ENCODE assay signal across 25 cellular contexts in genomic region chr3:15152166-15152565, GRCh38.
"Had no signal": no experiment of that assay in that cellular context is flagged by ENCODE, and none has a peak within 500 bp of the region (broad histone marks: within the 10 kb centered on the region; RNA-seq: fewer than 3 reads in every experiment).

No MANE protein-coding gene starts in this region.

- H3K9me3 Mint-ChIP-seq: activated naive CD4-positive, alpha-beta T cell treated with anti-CD3 and anti-CD28 coated beads, Interleukin-2, amount 50 U/mL, for 24 hours; effector memory CD8-positive, alpha-beta T cell; neural crest cell; T-helper 2 cell treated with Interferon-gamma antibody and Interleukin-4, amounts not matched to agents 5 μg/mL and 100 μg/mL, for 36 hours; type B pancreatic cell had no signal

- ATAC-seq: body of pancreas; effector memory CD8-positive, alpha-beta T cell; heart right ventricle; left lobe of liver; lower lobe of right lung; naive thymus-derived CD4-positive, alpha-beta T cell; sciatic nerve had no signal

- H3K27ac ChIP-seq: body of pancreas, dorsolateral prefrontal cortex, epithelial cell of prostate, heart right ventricle, lower lobe of right lung, testis, vagina had no signal

- H3K4me1 Mint-ChIP-seq: activated naive CD4-positive, alpha-beta T cell treated with anti-CD3 and anti-CD28 coated beads, Interleukin-2, amount 50 U/mL, for 24 hours; neural crest cell had no signal

- H3K4me3 Mint-ChIP-seq: activated naive CD4-positive, alpha-beta T cell treated with anti-CD3 and anti-CD28 coated beads, Interleukin-2, amount 50 U/mL, for 24 hours; effector memory CD8-positive, alpha-beta T cell; naive thymus-derived CD4-positive, alpha-beta T cell; neural crest cell; T-helper 2 cell treated with Interferon-gamma antibody and Interleukin-4, amounts not matched to agents 5 μg/mL and 100 μg/mL, for 36 hours; type B pancreatic cell had no signal

- H3K36me3 Mint-ChIP-seq: activated naive CD4-positive, alpha-beta T cell treated with anti-CD3 and anti-CD28 coated beads, Interleukin-2, amount 50 U/mL, for 24 hours; naive thymus-derived CD4-positive, alpha-beta T cell; type B pancreatic cell had no signal

- DNase-seq: activated CD4-positive, alpha-beta T cell treated with anti-CD3 and anti-CD28 coated beads for 1 hour; activated gamma-delta T cell treated with Interleukin-2 at 50 U/mL for 16 hours; activated T-cell treated with anti-CD3 and anti-CD28 coated beads, Interleukin-2, amount 50 U/mL, for 1 hour; anterior cingulate cortex; body of pancreas; caudate nucleus; dorsolateral prefrontal cortex; effector memory CD8-positive, alpha-beta T cell; heart right ventricle; kidney; lower lobe of right lung; naive thymus-derived CD4-positive, alpha-beta T cell; occipital lobe; stimulated activated CD4-positive, alpha-beta T cell treated with anti-CD3 and anti-CD28 coated beads, Interleukin-2, amount 100 ng/mL, for 48 hours; stimulated activated CD8-positive, alpha-beta memory T cell treated with anti-CD3 and anti-CD28 coated beads, Interleukin-4, amount 100 ng/mL, for 48 hours; stimulated activated naive CD4-positive, alpha-beta T cell; testis had no signal

- H3K27ac Mint-ChIP-seq: activated naive CD4-positive, alpha-beta T cell treated with anti-CD3 and anti-CD28 coated beads, Interleukin-2, amount 50 U/mL, for 24 hours; effector memory CD8-positive, alpha-beta T cell; naive thymus-derived CD4-positive, alpha-beta T cell; T-helper 2 cell treated with Interferon-gamma antibody and Interleukin-4, amounts not matched to agents 5 μg/mL and 100 μg/mL, for 36 hours; type B pancreatic cell had no signal

- H3K27me3 ChIP-seq: body of pancreas, testis, vagina had no signal

- H3K9me3 ChIP-seq: body of pancreas, heart right ventricle, lower lobe of right lung, testis, vagina had no signal

- H3K4me1 ChIP-seq: lower lobe of right lung, testis had no signal

- H3K36me3 ChIP-seq: heart right ventricle, lower lobe of right lung, vagina had no signal

- H3K4me3 ChIP-seq: body of pancreas, dorsolateral prefrontal cortex, heart right ventricle, lower lobe of right lung, testis, vagina had no signal
